In genomic region chr9:76090909-76091308, GRCh38 we compare ENCODE assay signal across 35 cellular contexts.
"Had no signal": no experiment of that assay in that cellular context is flagged by ENCODE, and none has a peak within 500 bp of the region (broad histone marks: within the 10 kb centered on the region; RNA-seq: fewer than 3 reads in every experiment).

No MANE protein-coding gene starts in this region.

- H3K4me3 ChIP-seq: body of pancreas, breast epithelium, Peyer's patch had no signal

- DNase-seq: activated CD4-positive, alpha-beta memory T cell treated with anti-CD3 and anti-CD28 coated beads, Interleukin-2, amount 10 ng/mL, durations not matched to agents 7 days and 5 days; activated CD4-positive, alpha-beta T cell treated with anti-CD3 and anti-CD28 coated beads for 1 hour; activated CD4-positive, alpha-beta T cell treated with anti-CD3 and anti-CD28 coated beads for 48 hours; activated CD4-positive, CD25-positive, alpha-beta regulatory T cell; activated CD8-positive, alpha-beta memory T cell treated with anti-CD3 and anti-CD28 coated beads for 24 hours; activated CD8-positive, alpha-beta memory T cell treated with anti-CD3 and anti-CD28 coated beads, Interleukin-2, amount 10 ng/mL, durations not matched to agents 7 days and 5 days; activated CD8-positive, alpha-beta memory T cell treated with anti-CD3 and anti-CD28 coated beads, Interleukin-2, amount 50 U/mL, for 48 hours; activated effector memory CD4-positive, alpha-beta T cell treated with anti-CD3 and anti-CD28 coated beads, Interleukin-2, amount 50 U/mL, for 16 hours; activated naive CD4-positive, alpha-beta T cell; activated naive CD4-positive, alpha-beta T cell treated with anti-CD3 and anti-CD28 coated beads, Interleukin-2, amount 50 U/mL, for 16 hours; activated naive CD8-positive, alpha-beta T cell treated with anti-CD3 and anti-CD28 coated beads for 36 hours; activated T-cell treated with anti-CD3 and anti-CD28 coated beads, Interleukin-2, amount 50 U/mL, for 48 hours; amniotic stem cell; aorta; body of pancreas; MM.1S; MV-4-11; NCI-H1092; NCI-H1436 treated with DMSO at 0.1 percent for 48 hours; NCI-H1694 treated with DMSO at 0.1 percent for 48 hours; NCI-H2029; NCI-H345; NCI-H524 treated with DMSO at 0.1 percent for 48 hours; PC-3; Peyer's patch; RPMI8226; SIG-M5; SW 1271; T-helper 1 cell; T-helper 2 cell; T-helper 9 cell had no signal

- H3K36me3 ChIP-seq: breast epithelium had no signal

- H3K9me3 Mint-ChIP-seq: activated CD4-positive, alpha-beta memory T cell treated with anti-CD3 and anti-CD28 coated beads, Interleukin-2, amount 10 ng/mL, durations not matched to agents 7 days and 5 days; activated naive CD8-positive, alpha-beta T cell treated with anti-CD3 and anti-CD28 coated beads for 36 hours had no signal

- H3K27me3 Mint-ChIP-seq: activated CD4-positive, alpha-beta memory T cell treated with anti-CD3 and anti-CD28 coated beads, Interleukin-2, amount 10 ng/mL, durations not matched to agents 7 days and 5 days; activated CD8-positive, alpha-beta memory T cell treated with anti-CD3 and anti-CD28 coated beads, Interleukin-2, amount 10 ng/mL, durations not matched to agents 7 days and 5 days; activated naive CD8-positive, alpha-beta T cell treated with anti-CD3 and anti-CD28 coated beads for 36 hours had no signal

- H3K4me2 ChIP-seq: KMS-11 had no signal

- H3K27me3 ChIP-seq: body of pancreas, breast epithelium, Peyer's patch had no signal

- ATAC-seq: activated CD8-positive, alpha-beta memory T cell treated with anti-CD3 and anti-CD28 coated beads, Interleukin-2, amount 10 ng/mL, durations not matched to agents 7 days and 5 days; body of pancreas; PC-3; Right ventricle myocardium inferior had no signal

- H3K27ac ChIP-seq: body of pancreas, breast epithelium, KMS-11, Peyer's patch, VCaP had no signal

- H3K4me1 Mint-ChIP-seq: activated CD4-positive, alpha-beta memory T cell treated with anti-CD3 and anti-CD28 coated beads, Interleukin-2, amount 10 ng/mL, durations not matched to agents 7 days and 5 days; activated CD8-positive, alpha-beta memory T cell treated with anti-CD3 and anti-CD28 coated beads, Interleukin-2, amount 10 ng/mL, durations not matched to agents 7 days and 5 days had no signal

- H3K4me1 ChIP-seq: body of pancreas, breast epithelium, Peyer's patch had no signal

- H3K36me3 Mint-ChIP-seq: activated CD8-positive, alpha-beta memory T cell treated with anti-CD3 and anti-CD28 coated beads, Interleukin-2, amount 10 ng/mL, durations not matched to agents 7 days and 5 days had no signal

- H3K9ac ChIP-seq: KMS-11 had no signal

- H3K4me3 Mint-ChIP-seq: activated CD4-positive, alpha-beta memory T cell treated with anti-CD3 and anti-CD28 coated beads, Interleukin-2, amount 10 ng/mL, durations not matched to agents 7 days and 5 days; activated CD8-positive, alpha-beta memory T cell treated with anti-CD3 and anti-CD28 coated beads, Interleukin-2, amount 10 ng/mL, durations not matched to agents 7 days and 5 days; activated naive CD8-positive, alpha-beta T cell treated with anti-CD3 and anti-CD28 coated beads for 36 hours had no signal

- H3K27ac Mint-ChIP-seq: activated CD4-positive, alpha-beta memory T cell treated with anti-CD3 and anti-CD28 coated beads, Interleukin-2, amount 10 ng/mL, durations not matched to agents 7 days and 5 days; activated CD8-positive, alpha-beta memory T cell treated with anti-CD3 and anti-CD28 coated beads, Interleukin-2, amount 10 ng/mL, durations not matched to agents 7 days and 5 days; activated naive CD8-positive, alpha-beta T cell treated with anti-CD3 and anti-CD28 coated beads for 36 hours had no signal

- H3K9me3 ChIP-seq: body of pancreas, breast epithelium, Peyer's patch had no signal
